ENCODE assay signal across 13 cellular contexts in genomic region chr5:169805937-169806700, GRCh38.
DNase-seq lines count a peak whose midpoint lies in the region; ATAC-seq lines count a peak whose summit lies in the region.
"Had no signal": no experiment of that assay in that cellular context is flagged by ENCODE, and none has a peak within 500 bp of the region (broad histone marks: within the 10 kb centered on the region; RNA-seq: fewer than 3 reads in every experiment).

No MANE protein-coding gene starts in this region.

- in situ Hi-C loops in GM23248 (cut with MboI), result no loop called here

- no peaks in the 10 kb centered on the region for H3K27me3 Mint-ChIP-seq in activated CD4-positive, alpha-beta T cell treated with anti-CD3 and anti-CD28 coated beads, Interleukin-2, amount 10 ng/mL, durations not matched to agents 7 days and 5 days
- no peaks in the 10 kb centered on the region for H3K27me3 Mint-ChIP-seq in stimulated activated memory B cell treated with anti-CD40 and anti-IgM and Interleukin-4, amounts not matched to agents 10 μg/mL and 1 μg/mL and 100 μg/mL, for 72 hours

- no peaks in the 10 kb centered on the region for H3K9me3 Mint-ChIP-seq in activated CD4-positive, alpha-beta T cell treated with anti-CD3 and anti-CD28 coated beads, Interleukin-2, amount 10 ng/mL, durations not matched to agents 7 days and 5 days
- no peaks in the 10 kb centered on the region for H3K9me3 Mint-ChIP-seq in stimulated activated memory B cell treated with anti-CD40 and anti-IgM and Interleukin-4, amounts not matched to agents 10 μg/mL and 1 μg/mL and 100 μg/mL, for 72 hours

- peak overlapping the region; percentile 61 for H3K4me2 ChIP-seq in GM23248 (ENCODE audit: unreplicated experiment)
- H3K4me2 ChIP-seq: A549 had no signal

- CTCF ChIA-PET in activated CD4-positive, alpha-beta T cell treated with anti-CD3 and anti-CD28 coated beads, Interleukin-2, amount 10 ng/mL, durations not matched to agents 7 days and 5 days (lab: Charles Lee), result interaction anchor here (1.6 to 3.0 kb wide), 4 partner anchors 8 to 22 kb away, joined by 5 to 11 read pairs (median 8); no protein-coding TSS in a partner anchor

- no peaks in the 10 kb centered on the region for H3K27me3 ChIP-seq in GM23248 (replicated peaks; ENCODE audit: insufficient read depth)
- H3K27me3 ChIP-seq: tibial nerve had no signal

- 0 out of 2 replicates have a peak overlapping the region, but pooled peaks have one; percentile 14 for H3K4me3 ChIP-seq in GM23248
- H3K4me3 ChIP-seq: A549, lower lobe of right lung, tibial nerve had no signal

- peaks cover 30% of the 10 kb centered on the region for H3K4me1 Mint-ChIP-seq in activated CD4-positive, alpha-beta T cell treated with anti-CD3 and anti-CD28 coated beads, Interleukin-2, amount 10 ng/mL, durations not matched to agents 7 days and 5 days
- H3K4me1 Mint-ChIP-seq in stimulated activated memory B cell treated with anti-CD40 and anti-IgM and Interleukin-4, amounts not matched to agents 10 μg/mL and 1 μg/mL and 100 μg/mL, for 72 hours, result peaks cover 58% of the 10 kb centered on the region

- no peak overlapping the region for H3K4me3 Mint-ChIP-seq in activated CD4-positive, alpha-beta T cell treated with anti-CD3 and anti-CD28 coated beads, Interleukin-2, amount 10 ng/mL, durations not matched to agents 7 days and 5 days
- H3K4me3 Mint-ChIP-seq in stimulated activated memory B cell treated with anti-CD40 and anti-IgM and Interleukin-4, amounts not matched to agents 10 μg/mL and 1 μg/mL and 100 μg/mL, for 72 hours, result peak overlapping the region; percentile 38

- peak; percentile 45 for ATAC-seq in HG03460 (IDR thresholded peaks at IDR 0.05; ENCODE audit: unreplicated experiment)
- ATAC-seq in stimulated activated memory B cell treated with anti-CD40 and anti-IgM and Interleukin-4, amounts not matched to agents 10 μg/mL and 1 μg/mL and 100 μg/mL, for 72 hours, result peak; percentile 72
- ATAC-seq: A549, lower lobe of right lung had no signal

- peaks cover 47% of the 10 kb centered on the region for H3K4me1 ChIP-seq in GM23248 (ENCODE audit: insufficient read depth)
- H3K4me1 ChIP-seq: tibial nerve had no signal

- H3K9me2 ChIP-seq in GM23248 (ENCODE audit: insufficient read depth), result no peaks in the 10 kb centered on the region

- H3K9ac ChIP-seq in GM23248, result no peak overlapping the region; the same call in 1 of the 2 replicates

- peak overlapping the region; percentile 29; the same call in 1 of the 2 replicates for H2AFZ ChIP-seq in GM23248

- peak overlapping the region; percentile 95 for H3K27ac ChIP-seq in GM23248
- H3K27ac ChIP-seq: A549, epithelial cell of prostate, lower lobe of right lung, tibial nerve had no signal

- no peak for DNase-seq in activated CD4-positive, alpha-beta T cell treated with anti-CD3 and anti-CD28 coated beads, Interleukin-2, amount 10 ng/mL, durations not matched to agents 7 days and 5 days
- no peak for DNase-seq in activated CD4-positive, alpha-beta T cell treated with anti-CD3 and anti-CD28 coated beads, Interleukin-2, amount 50 U/mL, for 4 hours
- peak; percentile 21 for DNase-seq in GM23248
- no peak for DNase-seq in stimulated activated CD4-positive, alpha-beta T cell treated with anti-CD3 and anti-CD28 coated beads, Interleukin-4, amount 100 ng/mL, for 24 hours
- DNase-seq in effector CD8-positive, alpha-beta T cell (lab: John Stamatoyannopoulos, UW), result no peak
- no peak for DNase-seq in midbrain (lab: John Stamatoyannopoulos, UW)
- DNase-seq: lower lobe of right lung, SIG-M5 had no signal

- 83 to 87% methylated on average over 6 of the region's 6 CpGs for WGBS in GM23248 (ENCODE audit: low coverage in 1 of 2, low lambda C conversion rate in 2 of 2, missing lambda C conversion rate in 2 of 2), 2 experiments

- no peaks in the 10 kb centered on the region for H4K20me1 ChIP-seq in GM23248 (ENCODE audit: insufficient read depth)

- POLR2A ChIA-PET in activated CD4-positive, alpha-beta T cell treated with anti-CD3 and anti-CD28 coated beads, Interleukin-2, amount 10 ng/mL, durations not matched to agents 7 days and 5 days (lab: Charles Lee), result no interaction called here

- H3K36me3 Mint-ChIP-seq in activated CD4-positive, alpha-beta T cell treated with anti-CD3 and anti-CD28 coated beads, Interleukin-2, amount 10 ng/mL, durations not matched to agents 7 days and 5 days (ENCODE audit: low read depth), result peaks cover 65% of the 10 kb centered on the region
- peaks cover 58% of the 10 kb centered on the region for H3K36me3 Mint-ChIP-seq in stimulated activated memory B cell treated with anti-CD40 and anti-IgM and Interleukin-4, amounts not matched to agents 10 μg/mL and 1 μg/mL and 100 μg/mL, for 72 hours

- no peaks in the 10 kb centered on the region for H3K9me3 ChIP-seq in GM23248 (ENCODE audit: low read depth)
- H3K9me3 ChIP-seq: A549, lower lobe of right lung, tibial nerve had no signal

- H3K79me2 ChIP-seq in GM23248 (ENCODE audit: insufficient read depth), result no peaks in the 10 kb centered on the region

- no peaks in the 10 kb centered on the region for H3K36me3 ChIP-seq in GM23248 (ENCODE audit: low read depth)
- H3K36me3 ChIP-seq: tibial nerve had no signal

- peak overlapping the region; percentile 71 for H3K27ac Mint-ChIP-seq in activated CD4-positive, alpha-beta T cell treated with anti-CD3 and anti-CD28 coated beads, Interleukin-2, amount 10 ng/mL, durations not matched to agents 7 days and 5 days
- peak overlapping the region; percentile 98 for H3K27ac Mint-ChIP-seq in stimulated activated memory B cell treated with anti-CD40 and anti-IgM and Interleukin-4, amounts not matched to agents 10 μg/mL and 1 μg/mL and 100 μg/mL, for 72 hours

- H3F3A ChIP-seq in GM23248 (ENCODE audit: insufficient read depth), result peaks cover 58% of the 10 kb centered on the region
